Comparison of ENCODE assay signal across 21 cellular contexts in the genomic region with DNA sequence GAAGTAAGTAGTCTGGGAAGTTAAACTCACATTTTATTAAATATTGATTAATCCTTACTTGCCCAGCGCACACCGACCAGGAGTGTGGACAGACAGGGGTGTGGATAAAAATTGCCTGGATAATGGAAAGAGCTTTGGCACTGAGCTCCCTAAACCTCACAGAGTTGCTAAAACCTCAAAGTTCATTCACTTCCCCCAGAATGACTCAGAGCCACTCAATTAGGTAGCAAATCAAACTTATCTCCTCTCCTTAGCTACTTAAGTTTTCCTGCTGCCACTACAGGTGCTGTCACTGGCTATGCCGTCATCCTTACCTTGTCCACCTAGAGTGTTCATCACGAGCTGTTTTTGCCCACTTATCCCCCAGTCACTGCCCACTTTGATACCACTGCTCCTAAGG. TPM values are rescaled to one million over a fixed set of nuclear protein-coding genes. Genes with fewer than 3 reads are reported as not detected.
A peak's percentile ranks its signal among the peaks of the same experiment; 100 is the strongest.
DNase-seq lines count a peak whose midpoint lies in the region; ATAC-seq, FAIRE-seq and TF ChIP-seq lines count a peak whose summit lies in the region.
"Had no signal": no experiment of that assay in that cellular context is flagged by ENCODE, and none has a peak within 500 bp of the region (broad histone marks: within the 10 kb centered on the region; RNA-seq: fewer than 3 reads in every experiment).

No MANE protein-coding gene starts in this region.

- H3K9me3 ChIP-seq in astrocyte (ENCODE audit: insufficient read depth, low read depth, low read length) (no peaks in the 10 kb centered on the region), left lung (no peaks in the 10 kb centered on the region)

- no peak overlapping the region for H3K4me3 ChIP-seq in astrocyte (ENCODE audit: insufficient read depth, low read depth, low read length)
- H3K4me3 ChIP-seq in left lung = no peak overlapping the region
- H3K4me3 ChIP-seq: GM23338 had no signal

- H3K4me1 ChIP-seq in astrocyte (ENCODE audit: insufficient read depth, low read length) (no peaks in the 10 kb centered on the region), left lung (no peaks in the 10 kb centered on the region)

- no peaks in the 10 kb centered on the region for H4K20me1 ChIP-seq in astrocyte (ENCODE audit: insufficient read depth, low read length)

- intact Hi-C loops in left lung (cut with DNase I) = no loop called here

- DNase-seq in Daoy (ENCODE audit: low read depth) (peak; percentile 6), GM19239 (ENCODE audit: insufficient read length, low spot score) (no peak), astrocyte (ENCODE audit: low read depth) (peak; percentile 22), left lung (no peak), NCI-H2107 (lab: John Stamatoyannopoulos, UW) (no peak), NCI-H82 (lab: John Stamatoyannopoulos, UW) (no peak)
- DNase-seq: AML-193, DND-41, Kasumi-1, MM.1S, NCI-H1105, NCI-H1694, NCI-H2081 treated with DMSO at 0.1 percent for 48 hours, NCI-H510A, NCI-H748 treated with DMSO at 0.1 percent for 48 hours had no signal

- TF ChIP-seq CTCF in astrocyte (IDR thresholded peaks at IDR 0.05; ENCODE audit: insufficient read depth, low read depth, low read length) (no peak), left lung (IDR thresholded peaks at IDR 0.05) (no peak)

- no peak overlapping the region for H3K4me3 Mint-ChIP-seq in astrocyte (ENCODE audit: unreplicated experiment)
- H3K4me3 Mint-ChIP-seq: CD14-positive monocyte, GM23338 had no signal

- H3K36me3 ChIP-seq in astrocyte (ENCODE audit: insufficient read depth, low read length) (no peaks in the 10 kb centered on the region), left lung (no peaks in the 10 kb centered on the region)

- no peaks in the 10 kb centered on the region for H3K4me1 Mint-ChIP-seq in astrocyte (ENCODE audit: low read depth, unreplicated experiment)
- H3K4me1 Mint-ChIP-seq: CD14-positive monocyte, GM23338 had no signal

- peak; percentile 37 for FAIRE-seq in GM19239 (lab: Jason Lieb, UNC)
- peak; percentile 78 for FAIRE-seq in astrocyte (lab: Jason Lieb, UNC)
- FAIRE-seq: G401.6 had no signal

- H3K36me3 Mint-ChIP-seq in astrocyte (ENCODE audit: low read depth, unreplicated experiment) = no peaks in the 10 kb centered on the region
- H3K36me3 Mint-ChIP-seq: CD14-positive monocyte had no signal

- no peak overlapping the region for H3K27ac ChIP-seq in astrocyte (ENCODE audit: low read depth, low read length)
- H3K27ac ChIP-seq in left lung = no peak overlapping the region
- H3K27ac ChIP-seq: RWPE1 had no signal

- H2AFZ ChIP-seq in astrocyte (ENCODE audit: low read depth, low read length) = no peak overlapping the region
- H2AFZ ChIP-seq: GM23338 had no signal

- H3K79me2 ChIP-seq in astrocyte (ENCODE audit: insufficient read depth, low read length) = no peaks in the 10 kb centered on the region

- H3K4me2 ChIP-seq in astrocyte (ENCODE audit: low read length) = no peak overlapping the region
- H3K4me2 ChIP-seq: GM23338 had no signal

- peak; percentile 74 for ATAC-seq in left lung
- ATAC-seq in GM19324 (IDR thresholded peaks at IDR 0.05; ENCODE audit: low FRiP score, unreplicated experiment) = no peak
- ATAC-seq: GM23338, HCT116 had no signal

- no peaks in the 10 kb centered on the region for H3K27me3 ChIP-seq in astrocyte (ENCODE audit: insufficient read depth, low read length)
- peaks cover 0 to 6% of the 10 kb centered on the region in 2 donors for H3K27me3 ChIP-seq in left lung

- H3K27ac Mint-ChIP-seq in astrocyte (ENCODE audit: unreplicated experiment) = no peak overlapping the region
- H3K27ac Mint-ChIP-seq: CD14-positive monocyte, GM23338 had no signal

- H3K9me3 Mint-ChIP-seq in astrocyte (ENCODE audit: unreplicated experiment) = no peaks in the 10 kb centered on the region
- H3K9me3 Mint-ChIP-seq: GM23338 had no signal

- no peak overlapping the region for H3K9ac ChIP-seq in astrocyte (ENCODE audit: low read length)

- H3K27me3 Mint-ChIP-seq in astrocyte (ENCODE audit: low read depth, unreplicated experiment) = no peaks in the 10 kb centered on the region

RNA-seq across cellular contexts. Expression of a gene that starts 27.0 kb away (rescaled TPM):
- 27.4 and 36.8 TPM in 2 replicates for total RNA-seq in Daoy (2014; rRNA removed; shearing (Covaris generic))
- total RNA-seq in astrocyte (40.4 and 46.0 TPM in 2 replicates), left lung (10 to 100 TPM; 73.5 to 74.2 TPM)

Comparison
In these comparisons a context has a peak if more than half of its experiments do, and no peak if none do; other contexts are left out.
1. DNase-seq: peak in Daoy (single experiment) and astrocyte (single experiment); none in GM19239 (single experiment), left lung (0 of 2), NCI-H2107 (single experiment) and NCI-H82 (single experiment).